Comparison of ENCODE assay signal across 1 cellular context in the genomic region with DNA sequence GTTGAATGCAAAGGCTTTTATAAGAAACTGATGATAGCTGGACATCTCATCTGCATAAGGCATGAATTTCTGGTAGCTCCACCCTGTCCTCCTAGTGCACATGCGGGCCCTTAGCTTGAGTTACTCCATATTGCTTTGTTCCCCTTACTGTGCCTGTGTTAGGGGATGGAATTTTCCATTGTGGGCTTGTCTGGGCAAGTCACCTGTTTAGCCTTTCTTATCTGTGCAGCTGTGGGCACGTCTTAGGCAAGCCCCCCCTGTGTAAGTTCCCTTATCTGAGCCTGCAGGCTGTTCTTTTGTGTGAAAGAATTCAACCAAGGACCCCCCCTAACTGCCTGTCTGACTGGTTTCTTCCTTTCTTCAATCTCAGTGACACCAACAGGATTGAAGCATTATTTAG.
TF ChIP-seq lines count a peak whose summit lies in the region.

No MANE protein-coding gene starts in this region.

TF ChIP-seq in K562, 482 proteins besides CTCF, POLR2A, EP300 and RAD21 (continued from another document and continues in another):
- TF ChIP-seq, protein P1, sequence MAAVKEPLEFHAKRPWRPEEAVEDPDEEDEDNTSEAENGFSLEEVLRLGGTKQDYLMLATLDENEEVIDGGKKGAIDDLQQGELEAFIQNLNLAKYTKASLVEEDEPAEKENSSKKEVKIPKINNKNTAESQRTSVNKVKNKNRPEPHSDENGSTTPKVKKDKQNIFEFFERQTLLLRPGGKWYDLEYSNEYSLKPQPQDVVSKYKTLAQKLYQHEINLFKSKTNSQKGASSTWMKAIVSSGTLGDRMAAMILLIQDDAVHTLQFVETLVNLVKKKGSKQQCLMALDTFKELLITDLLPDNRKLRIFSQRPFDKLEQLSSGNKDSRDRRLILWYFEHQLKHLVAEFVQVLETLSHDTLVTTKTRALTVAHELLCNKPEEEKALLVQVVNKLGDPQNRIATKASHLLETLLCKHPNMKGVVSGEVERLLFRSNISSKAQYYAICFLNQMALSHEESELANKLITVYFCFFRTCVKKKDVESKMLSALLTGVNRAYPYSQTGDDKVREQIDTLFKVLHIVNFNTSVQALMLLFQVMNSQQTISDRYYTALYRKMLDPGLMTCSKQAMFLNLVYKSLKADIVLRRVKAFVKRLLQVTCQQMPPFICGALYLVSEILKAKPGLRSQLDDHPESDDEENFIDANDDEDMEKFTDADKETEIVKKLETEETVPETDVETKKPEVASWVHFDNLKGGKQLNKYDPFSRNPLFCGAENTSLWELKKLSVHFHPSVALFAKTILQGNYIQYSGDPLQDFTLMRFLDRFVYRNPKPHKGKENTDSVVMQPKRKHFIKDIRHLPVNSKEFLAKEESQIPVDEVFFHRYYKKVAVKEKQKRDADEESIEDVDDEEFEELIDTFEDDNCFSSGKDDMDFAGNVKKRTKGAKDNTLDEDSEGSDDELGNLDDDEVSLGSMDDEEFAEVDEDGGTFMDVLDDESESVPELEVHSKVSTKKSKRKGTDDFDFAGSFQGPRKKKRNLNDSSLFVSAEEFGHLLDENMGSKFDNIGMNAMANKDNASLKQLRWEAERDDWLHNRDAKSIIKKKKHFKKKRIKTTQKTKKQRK (IDR thresholded peaks at IDR 0.05; ENCODE audit: borderline replicate concordance, low read depth, low read length): no peak
- TF ChIP-seq SMARCE1 (IDR thresholded peaks at IDR 0.05) (peak; percentile 92), MED1 (CRISPR knock-in tag; IDR thresholded peaks at IDR 0.05; ENCODE audit: borderline replicate concordance) (no peak), ELF4 (CRISPR knock-in tag; IDR thresholded peaks at IDR 0.05) (peak; percentile 91), ZNF668 (CRISPR knock-in tag; IDR thresholded peaks at IDR 0.05) (peak; percentile 97), ZNF140 (CRISPR knock-in tag; IDR thresholded peaks at IDR 0.05) (no peak), STAT5B (CRISPR knock-in tag; IDR thresholded peaks at IDR 0.05) (peak; percentile 75; the same call in 1 of the 2 replicates), SMC3 (conservative IDR thresholded peaks at IDR 0.05; ENCODE audit: insufficient read depth, low read depth, low read length) (no peak), PHF21A (IDR thresholded peaks at IDR 0.05; ENCODE audit: borderline replicate concordance, low read depth) (no peak), RBM39 (optimal IDR thresholded peaks at IDR 0.05; ENCODE audit: low read depth, low read length) (no peak), POLR2G (IDR thresholded peaks at IDR 0.05; ENCODE audit: low read depth, low read length) (no peak), NFE2L1 (tag; IDR thresholded peaks at IDR 0.05; ENCODE audit: borderline replicate concordance, low read depth) (peak; percentile 24; the same call in 1 of the 2 replicates), TCF7L2 (IDR thresholded peaks at IDR 0.05; ENCODE audit: low read depth, low read length) (no peak), ZNF347 (CRISPR knock-in tag; IDR thresholded peaks at IDR 0.05; ENCODE audit: low read depth) (peak; percentile 68; the same call in 1 of the 2 replicates), ZNF134 (CRISPR knock-in tag; conservative IDR thresholded peaks at IDR 0.05) (peak; percentile 84), HOXB6 (CRISPR knock-in tag; IDR thresholded peaks at IDR 0.05; ENCODE audit: borderline replicate concordance) (no peak), DIDO1 (tag; IDR thresholded peaks at IDR 0.05; ENCODE audit: low read depth) (no peak), ZBTB7A (IDR thresholded peaks at IDR 0.05; ENCODE audit: borderline replicate concordance, control insufficient read depth, low read depth, low read length) (no peak), PHB (CRISPR knock-in tag; IDR thresholded peaks at IDR 0.05) (no peak), CBX2 (IDR thresholded peaks at IDR 0.05; ENCODE audit: insufficient read depth, low read length, poor library complexity, severe bottlenecking) (no peak), TAF1 (IDR thresholded peaks at IDR 0.05; ENCODE audit: control insufficient read depth, extremely low read depth, insufficient read depth, low read length, severe bottlenecking) (no peak), NR2C1 (IDR thresholded peaks at IDR 0.05) (no peak; the same call in 1 of the 2 replicates), NR2C1 (tag; IDR thresholded peaks at IDR 0.05) (peak; percentile 86), MAFK (IDR thresholded peaks at IDR 0.05; ENCODE audit: low read length) (no peak), SIN3A (IDR thresholded peaks at IDR 0.05; ENCODE audit: borderline replicate concordance in 2 of 2, control insufficient read depth in 1 of 2, low read depth in 2 of 2, low read length in 2 of 2) (no peak), PTBP1 (IDR thresholded peaks at IDR 0.05; ENCODE audit: low read depth, low read length) (no peak), TEAD4 (IDR thresholded peaks at IDR 0.05; ENCODE audit: low read length) (peak; percentile 97), TEAD4 (CRISPR knock-in tag; IDR thresholded peaks at IDR 0.05; ENCODE audit: borderline replicate concordance) (no peak), U2AF1 (optimal IDR thresholded peaks at IDR 0.05; ENCODE audit: low read depth, low read length) (no peak), HDGF (IDR thresholded peaks at IDR 0.05) (no peak), ZNF77 (CRISPR knock-in tag; IDR thresholded peaks at IDR 0.05) (no peak), KDM1A (IDR thresholded peaks at IDR 0.05) (peak; percentile 93), ZNF3 (CRISPR knock-in tag; IDR thresholded peaks at IDR 0.05) (no peak), PPARD (CRISPR knock-in tag; IDR thresholded peaks at IDR 0.05) (no peak), ZNF274 (IDR thresholded peaks at IDR 0.05; ENCODE audit: borderline replicate concordance, low read depth, low read length) (no peak), BDP1 (IDR thresholded peaks at IDR 0.05; ENCODE audit: insufficient read depth, insufficient read length) (no peak), FOXK2 (conservative IDR thresholded peaks at IDR 0.05 in 1 of 2, IDR thresholded peaks at IDR 0.05 in 1 of 2; ENCODE audit: low read depth in 2 of 2) (peak in 1 of 2 experiments; percentile 56; a peak in 1 of 4 replicates)
- TF ChIP-seq, protein P2, sequence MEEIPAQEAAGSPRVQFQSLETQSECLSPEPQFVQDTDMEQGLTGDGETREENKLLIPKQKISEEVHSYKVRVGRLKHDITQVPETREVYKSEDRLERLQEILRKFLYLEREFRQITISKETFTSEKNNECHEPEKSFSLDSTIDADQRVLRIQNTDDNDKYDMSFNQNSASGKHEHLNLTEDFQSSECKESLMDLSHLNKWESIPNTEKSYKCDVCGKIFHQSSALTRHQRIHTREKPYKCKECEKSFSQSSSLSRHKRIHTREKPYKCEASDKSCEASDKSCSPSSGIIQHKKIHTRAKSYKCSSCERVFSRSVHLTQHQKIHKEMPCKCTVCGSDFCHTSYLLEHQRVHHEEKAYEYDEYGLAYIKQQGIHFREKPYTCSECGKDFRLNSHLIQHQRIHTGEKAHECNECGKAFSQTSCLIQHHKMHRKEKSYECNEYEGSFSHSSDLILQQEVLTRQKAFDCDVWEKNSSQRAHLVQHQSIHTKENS (CRISPR knock-in tag; IDR thresholded peaks at IDR 0.05): no peak
- TF ChIP-seq, protein P3, sequence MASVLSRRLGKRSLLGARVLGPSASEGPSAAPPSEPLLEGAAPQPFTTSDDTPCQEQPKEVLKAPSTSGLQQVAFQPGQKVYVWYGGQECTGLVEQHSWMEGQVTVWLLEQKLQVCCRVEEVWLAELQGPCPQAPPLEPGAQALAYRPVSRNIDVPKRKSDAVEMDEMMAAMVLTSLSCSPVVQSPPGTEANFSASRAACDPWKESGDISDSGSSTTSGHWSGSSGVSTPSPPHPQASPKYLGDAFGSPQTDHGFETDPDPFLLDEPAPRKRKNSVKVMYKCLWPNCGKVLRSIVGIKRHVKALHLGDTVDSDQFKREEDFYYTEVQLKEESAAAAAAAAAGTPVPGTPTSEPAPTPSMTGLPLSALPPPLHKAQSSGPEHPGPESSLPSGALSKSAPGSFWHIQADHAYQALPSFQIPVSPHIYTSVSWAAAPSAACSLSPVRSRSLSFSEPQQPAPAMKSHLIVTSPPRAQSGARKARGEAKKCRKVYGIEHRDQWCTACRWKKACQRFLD (CRISPR knock-in tag; IDR thresholded peaks at IDR 0.05): peak; percentile 95
- TF ChIP-seq, protein P4, sequence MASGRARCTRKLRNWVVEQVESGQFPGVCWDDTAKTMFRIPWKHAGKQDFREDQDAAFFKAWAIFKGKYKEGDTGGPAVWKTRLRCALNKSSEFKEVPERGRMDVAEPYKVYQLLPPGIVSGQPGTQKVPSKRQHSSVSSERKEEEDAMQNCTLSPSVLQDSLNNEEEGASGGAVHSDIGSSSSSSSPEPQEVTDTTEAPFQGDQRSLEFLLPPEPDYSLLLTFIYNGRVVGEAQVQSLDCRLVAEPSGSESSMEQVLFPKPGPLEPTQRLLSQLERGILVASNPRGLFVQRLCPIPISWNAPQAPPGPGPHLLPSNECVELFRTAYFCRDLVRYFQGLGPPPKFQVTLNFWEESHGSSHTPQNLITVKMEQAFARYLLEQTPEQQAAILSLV (tag; IDR thresholded peaks at IDR 0.05): peak; percentile 89
- TF ChIP-seq, protein P5, sequence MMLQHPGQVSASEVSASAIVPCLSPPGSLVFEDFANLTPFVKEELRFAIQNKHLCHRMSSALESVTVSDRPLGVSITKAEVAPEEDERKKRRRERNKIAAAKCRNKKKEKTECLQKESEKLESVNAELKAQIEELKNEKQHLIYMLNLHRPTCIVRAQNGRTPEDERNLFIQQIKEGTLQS (IDR thresholded peaks at IDR 0.05): no peak; the same call in 1 of the 2 replicates
- TF ChIP-seq, protein P5 (CRISPR knock-in tag; conservative IDR thresholded peaks at IDR 0.05): no peak
- TF ChIP-seq, protein P6, sequence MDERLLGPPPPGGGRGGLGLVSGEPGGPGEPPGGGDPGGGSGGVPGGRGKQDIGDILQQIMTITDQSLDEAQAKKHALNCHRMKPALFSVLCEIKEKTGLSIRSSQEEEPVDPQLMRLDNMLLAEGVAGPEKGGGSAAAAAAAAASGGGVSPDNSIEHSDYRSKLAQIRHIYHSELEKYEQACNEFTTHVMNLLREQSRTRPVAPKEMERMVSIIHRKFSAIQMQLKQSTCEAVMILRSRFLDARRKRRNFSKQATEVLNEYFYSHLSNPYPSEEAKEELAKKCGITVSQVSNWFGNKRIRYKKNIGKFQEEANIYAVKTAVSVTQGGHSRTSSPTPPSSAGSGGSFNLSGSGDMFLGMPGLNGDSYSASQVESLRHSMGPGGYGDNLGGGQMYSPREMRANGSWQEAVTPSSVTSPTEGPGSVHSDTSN (CRISPR knock-in tag; IDR thresholded peaks at IDR 0.05; ENCODE audit: low read depth): no peak
- TF ChIP-seq, protein P6 (tag; conservative IDR thresholded peaks at IDR 0.05; ENCODE audit: low read depth): peak; percentile 42; the same call in 1 of the 2 replicates
- TF ChIP-seq, protein P7, sequence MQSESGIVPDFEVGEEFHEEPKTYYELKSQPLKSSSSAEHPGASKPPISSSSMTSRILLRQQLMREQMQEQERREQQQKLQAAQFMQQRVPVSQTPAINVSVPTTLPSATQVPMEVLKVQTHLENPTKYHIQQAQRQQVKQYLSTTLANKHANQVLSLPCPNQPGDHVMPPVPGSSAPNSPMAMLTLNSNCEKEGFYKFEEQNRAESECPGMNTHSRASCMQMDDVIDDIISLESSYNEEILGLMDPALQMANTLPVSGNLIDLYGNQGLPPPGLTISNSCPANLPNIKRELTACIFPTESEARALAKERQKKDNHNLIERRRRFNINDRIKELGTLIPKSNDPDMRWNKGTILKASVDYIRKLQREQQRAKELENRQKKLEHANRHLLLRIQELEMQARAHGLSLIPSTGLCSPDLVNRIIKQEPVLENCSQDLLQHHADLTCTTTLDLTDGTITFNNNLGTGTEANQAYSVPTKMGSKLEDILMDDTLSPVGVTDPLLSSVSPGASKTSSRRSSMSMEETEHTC (IDR thresholded peaks at IDR 0.05): no peak; the same call in 1 of the 2 replicates
- TF ChIP-seq, protein P8, sequence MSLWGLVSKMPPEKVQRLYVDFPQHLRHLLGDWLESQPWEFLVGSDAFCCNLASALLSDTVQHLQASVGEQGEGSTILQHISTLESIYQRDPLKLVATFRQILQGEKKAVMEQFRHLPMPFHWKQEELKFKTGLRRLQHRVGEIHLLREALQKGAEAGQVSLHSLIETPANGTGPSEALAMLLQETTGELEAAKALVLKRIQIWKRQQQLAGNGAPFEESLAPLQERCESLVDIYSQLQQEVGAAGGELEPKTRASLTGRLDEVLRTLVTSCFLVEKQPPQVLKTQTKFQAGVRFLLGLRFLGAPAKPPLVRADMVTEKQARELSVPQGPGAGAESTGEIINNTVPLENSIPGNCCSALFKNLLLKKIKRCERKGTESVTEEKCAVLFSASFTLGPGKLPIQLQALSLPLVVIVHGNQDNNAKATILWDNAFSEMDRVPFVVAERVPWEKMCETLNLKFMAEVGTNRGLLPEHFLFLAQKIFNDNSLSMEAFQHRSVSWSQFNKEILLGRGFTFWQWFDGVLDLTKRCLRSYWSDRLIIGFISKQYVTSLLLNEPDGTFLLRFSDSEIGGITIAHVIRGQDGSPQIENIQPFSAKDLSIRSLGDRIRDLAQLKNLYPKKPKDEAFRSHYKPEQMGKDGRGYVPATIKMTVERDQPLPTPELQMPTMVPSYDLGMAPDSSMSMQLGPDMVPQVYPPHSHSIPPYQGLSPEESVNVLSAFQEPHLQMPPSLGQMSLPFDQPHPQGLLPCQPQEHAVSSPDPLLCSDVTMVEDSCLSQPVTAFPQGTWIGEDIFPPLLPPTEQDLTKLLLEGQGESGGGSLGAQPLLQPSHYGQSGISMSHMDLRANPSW (CRISPR knock-in tag; IDR thresholded peaks at IDR 0.05): no peak
- TF ChIP-seq, protein P9, sequence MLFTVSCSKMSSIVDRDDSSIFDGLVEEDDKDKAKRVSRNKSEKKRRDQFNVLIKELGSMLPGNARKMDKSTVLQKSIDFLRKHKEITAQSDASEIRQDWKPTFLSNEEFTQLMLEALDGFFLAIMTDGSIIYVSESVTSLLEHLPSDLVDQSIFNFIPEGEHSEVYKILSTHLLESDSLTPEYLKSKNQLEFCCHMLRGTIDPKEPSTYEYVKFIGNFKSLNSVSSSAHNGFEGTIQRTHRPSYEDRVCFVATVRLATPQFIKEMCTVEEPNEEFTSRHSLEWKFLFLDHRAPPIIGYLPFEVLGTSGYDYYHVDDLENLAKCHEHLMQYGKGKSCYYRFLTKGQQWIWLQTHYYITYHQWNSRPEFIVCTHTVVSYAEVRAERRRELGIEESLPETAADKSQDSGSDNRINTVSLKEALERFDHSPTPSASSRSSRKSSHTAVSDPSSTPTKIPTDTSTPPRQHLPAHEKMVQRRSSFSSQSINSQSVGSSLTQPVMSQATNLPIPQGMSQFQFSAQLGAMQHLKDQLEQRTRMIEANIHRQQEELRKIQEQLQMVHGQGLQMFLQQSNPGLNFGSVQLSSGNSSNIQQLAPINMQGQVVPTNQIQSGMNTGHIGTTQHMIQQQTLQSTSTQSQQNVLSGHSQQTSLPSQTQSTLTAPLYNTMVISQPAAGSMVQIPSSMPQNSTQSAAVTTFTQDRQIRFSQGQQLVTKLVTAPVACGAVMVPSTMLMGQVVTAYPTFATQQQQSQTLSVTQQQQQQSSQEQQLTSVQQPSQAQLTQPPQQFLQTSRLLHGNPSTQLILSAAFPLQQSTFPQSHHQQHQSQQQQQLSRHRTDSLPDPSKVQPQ (CRISPR knock-in tag; IDR thresholded peaks at IDR 0.05; ENCODE audit: borderline replicate concordance): peak; percentile 84; the same call in 1 of the 2 replicates
